ENCODE assay signal across 18 cellular contexts in genomic region chr14:64417042-64417770, GRCh38. TPM values are rescaled to one million over a fixed set of nuclear protein-coding genes. Genes with fewer than 3 reads are reported as not detected.
A peak's percentile ranks its signal among the peaks of the same experiment; 100 is the strongest.
DNase-seq lines count a peak whose midpoint lies in the region; ATAC-seq, FAIRE-seq and TF ChIP-seq lines count a peak whose summit lies in the region.
"Had no signal": no experiment of that assay in that cellular context is flagged by ENCODE, and none has a peak within 500 bp of the region (broad histone marks: within the 10 kb centered on the region; RNA-seq: fewer than 3 reads in every experiment).

No MANE protein-coding gene starts in this region.

- FAIRE-seq in RCC 7860 (lab: Jason Lieb, UNC), result no peak
- FAIRE-seq: H1, pancreas had no signal

- no peak for DNase-seq in activated T-cell treated with anti-CD3 and anti-CD28 coated beads, Interleukin-2, amount 50 U/mL, for 24 hours
- DNase-seq in activated T-cell treated with anti-CD3 and anti-CD28 coated beads for 4 hours (no peak), RCC 7860 (ENCODE audit: low spot score) (peak; percentile 37), chondrocyte (ENCODE audit: low spot score) (no peak), neural crest cell (ENCODE audit: low read depth, low spot score) (no peak), G401 (ENCODE audit: low spot score) (no peak), SKM-1 (lab: John Stamatoyannopoulos, UW; ENCODE audit: unreplicated experiment) (no peak)
- DNase-seq: activated CD4-positive, alpha-beta T cell treated with anti-CD3 and anti-CD28 coated beads, Interleukin-2, amount 50 U/mL, for 48 hours; activated naive CD4-positive, alpha-beta T cell treated with Interleukin-2 at 50 U/mL for 16 hours; Caco-2; Kasumi-1; NCI-H187; NCI-H526; pancreas; T-helper 2 cell had no signal

- H3K36me3 Mint-ChIP-seq in activated T-cell treated with anti-CD3 and anti-CD28 coated beads, Interleukin-2, amount 50 U/mL, for 24 hours (ENCODE audit: low read depth), result peaks cover 92% of the 10 kb centered on the region
- peaks cover 23% of the 10 kb centered on the region for H3K36me3 Mint-ChIP-seq in chondrocyte (ENCODE audit: low read depth)
- peaks cover 26% of the 10 kb centered on the region for H3K36me3 Mint-ChIP-seq in neural crest cell (ENCODE audit: low read depth)

- TF ChIP-seq CTCF in chondrocyte (IDR thresholded peaks at IDR 0.05), result no peak
- no peak for TF ChIP-seq CTCF in neural crest cell (conservative IDR thresholded peaks at IDR 0.05)

- H3K27ac Mint-ChIP-seq in activated T-cell treated with anti-CD3 and anti-CD28 coated beads, Interleukin-2, amount 50 U/mL, for 24 hours, result peak overlapping the region; percentile 50
- peak overlapping the region; percentile 37 for H3K27ac Mint-ChIP-seq in chondrocyte (ENCODE audit: unreplicated experiment)
- H3K27ac Mint-ChIP-seq in neural crest cell (ENCODE audit: unreplicated experiment), result peak overlapping the region; percentile 86

- H3K27me3 Mint-ChIP-seq in activated T-cell treated with anti-CD3 and anti-CD28 coated beads, Interleukin-2, amount 50 U/mL, for 24 hours, result no peaks in the 10 kb centered on the region
- H3K27me3 Mint-ChIP-seq in chondrocyte (ENCODE audit: low read depth) (no peaks in the 10 kb centered on the region), neural crest cell (ENCODE audit: low read depth) (no peaks in the 10 kb centered on the region)

- in situ Hi-C loops in G401 (cut with HindIII; ENCODE audit: low sequenced_read_pairs), result no loop called here

- H3K4me1 Mint-ChIP-seq in activated T-cell treated with anti-CD3 and anti-CD28 coated beads, Interleukin-2, amount 50 U/mL, for 24 hours (ENCODE audit: low read depth), result peaks cover 25% of the 10 kb centered on the region
- peaks cover 28% of the 10 kb centered on the region for H3K4me1 Mint-ChIP-seq in chondrocyte (ENCODE audit: low read depth)
- no peaks in the 10 kb centered on the region for H3K4me1 Mint-ChIP-seq in neural crest cell

- no peak for ATAC-seq in HG03175 (IDR thresholded peaks at IDR 0.05; ENCODE audit: unreplicated experiment)
- ATAC-seq: Panc1 had no signal

- H3K9me3 Mint-ChIP-seq in activated T-cell treated with anti-CD3 and anti-CD28 coated beads, Interleukin-2, amount 50 U/mL, for 24 hours, result no peaks in the 10 kb centered on the region
- no peaks in the 10 kb centered on the region for H3K9me3 Mint-ChIP-seq in chondrocyte (ENCODE audit: low read depth)
- no peaks in the 10 kb centered on the region for H3K9me3 Mint-ChIP-seq in neural crest cell

- H3K4me3 Mint-ChIP-seq in activated T-cell treated with anti-CD3 and anti-CD28 coated beads, Interleukin-2, amount 50 U/mL, for 24 hours, result no peak overlapping the region
- no peak overlapping the region for H3K4me3 Mint-ChIP-seq in chondrocyte (ENCODE audit: unreplicated experiment)
- no peak overlapping the region for H3K4me3 Mint-ChIP-seq in neural crest cell

RNA-seq across cellular contexts. Expression of gene MTHFD1, which starts 29.1 kb away (rescaled TPM):
- total RNA-seq in chondrocyte (54.2 to 94.9 TPM (median 55.4 TPM) in 3 replicates), neural crest cell (161 and 172 TPM in 2 replicates)
- 42.8 and 53.0 TPM in 2 replicates for total RNA-seq in G401 (2014; rRNA removed; shearing (Covaris generic))

RNA-seq across cellular contexts. Expression of gene AKAP5, which starts 48.1 kb away (rescaled TPM):
- total RNA-seq in chondrocyte (4.2 to 9.0 TPM (median 4.3 TPM) in 3 replicates), neural crest cell (1.3 and 1.4 TPM in 2 replicates)
- total RNA-seq in G401 (2014; rRNA removed; shearing (Covaris generic)), result 1.5 and 2.1 TPM in 2 replicates
